In the genomic region with DNA sequence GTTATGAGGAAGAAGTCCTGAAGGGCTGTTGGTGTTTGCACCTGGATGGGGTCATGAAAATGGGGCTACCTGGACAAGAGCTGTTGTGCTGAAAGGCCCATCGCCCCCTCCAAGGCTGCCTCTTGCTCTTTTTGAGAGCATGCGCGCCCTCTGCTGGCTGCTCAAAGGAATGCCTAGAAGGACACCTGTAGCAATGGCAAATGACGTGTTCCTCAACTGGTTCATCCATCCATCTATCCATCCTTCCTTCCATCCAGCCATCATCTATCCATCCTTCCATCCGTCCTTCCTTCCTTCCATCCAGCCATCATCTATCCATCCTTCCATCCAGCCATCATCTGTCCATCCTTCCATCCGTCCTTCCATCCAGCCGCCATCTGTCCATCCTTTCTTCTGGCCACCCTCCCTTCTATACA, we compare ENCODE assay signal across 8 cellular contexts. TPM values are rescaled to one million over a fixed set of nuclear protein-coding genes. Genes with fewer than 3 reads are reported as not detected.
A peak's percentile ranks its signal among the peaks of the same experiment; 100 is the strongest.
DNase-seq lines count a peak whose midpoint lies in the region; ATAC-seq, FAIRE-seq and TF ChIP-seq lines count a peak whose summit lies in the region.

No MANE protein-coding gene starts in this region.

- DNase-seq in A673 (ENCODE audit: low spot score): peak; percentile 79
- peak; percentile 52 for DNase-seq in GM18507 (ENCODE audit: extremely low spot score, insufficient read length, low read depth)
- peak; percentile 53 for DNase-seq in MG63
- DNase-seq in T-helper 1 cell: peak; percentile 49 to 74 (median 67)
- DNase-seq in amniotic epithelial cell (ENCODE audit: low read depth): peak; percentile 59
- peak; percentile 84 for DNase-seq in left ventricle myocardium superior
- DNase-seq in retina: peak; percentile 76

- POLR2A ChIA-PET in A673 (lab: Charles Lee; ENCODE audit: low non-redundant PET): no interaction called here

- no TSS peak for BruUV-seq in A673 (replicated peaks; lab: Mats Ljungman, UMichigan)

- no peak overlapping the region for H3K27ac ChIP-seq in A673 (ENCODE audit: low read depth, low read length, poor library complexity, severe bottlenecking)

- H3K4me3 ChIP-seq in A673 (ENCODE audit: low read depth, low read length, poor library complexity, severe bottlenecking): no peak overlapping the region
- H3K4me3 ChIP-seq in MG63: no peak overlapping the region

- no peaks in the 10 kb centered on the region for H3K27me3 ChIP-seq in A673 (replicated peaks; ENCODE audit: insufficient read depth, low read depth, low read length, poor library complexity)
- H3K27me3 ChIP-seq in MG63: no peaks in the 10 kb centered on the region

- no peaks in the 10 kb centered on the region for H3K36me3 ChIP-seq in A673 (ENCODE audit: insufficient read depth, low read length, poor library complexity, severe bottlenecking)
- H3K36me3 ChIP-seq in MG63: no peaks in the 10 kb centered on the region

- intact Hi-C loops in A673 (cut with micrococcal nuclease; ENCODE audit: unreplicated experiment): loop anchor here (1.0 to 5.0 kb wide), 3 partner anchors 255 to 723 kb away; no protein-coding TSS in a partner anchor
- intact Hi-C loops in left ventricle myocardium superior (cut with micrococcal nuclease): loop anchor here (2.0 to 10.0 kb wide), 2 partner anchors 170 to 254 kb away; no protein-coding TSS in a partner anchor

- peak; percentile 84 for FAIRE-seq in GM18507 (lab: Jason Lieb, UNC)

- H3K4me1 ChIP-seq in A673 (ENCODE audit: insufficient read depth, low read length, poor library complexity, severe bottlenecking): no peaks in the 10 kb centered on the region

- no peaks in the 10 kb centered on the region for H3K9me3 ChIP-seq in A673 (ENCODE audit: low read depth, low read length, poor library complexity, severe bottlenecking)
- H3K9me3 ChIP-seq in MG63: no peaks in the 10 kb centered on the region

- TF ChIP-seq CTCF in A673 (conservative IDR thresholded peaks at IDR 0.05; ENCODE audit: low read depth, low read length): peak; percentile 88

- CTCF ChIA-PET in A673 (lab: Charles Lee): interaction anchor here (1.0 to 1.7 kb wide), 3 partner anchors 255 to 379 kb away, joined by 3 to 8 read pairs (median 7); no protein-coding TSS in a partner anchor

- ATAC-seq in left ventricle myocardium superior (peak; percentile 76), GM21367 (IDR thresholded peaks at IDR 0.05; ENCODE audit: unreplicated experiment) (no peak)

RNA-seq across cellular contexts. Expression of a gene that starts 17.2 kb away (rescaled TPM):
- 1,187 and 1,196 TPM in 2 replicates for total RNA-seq in A673 (2021)
- total RNA-seq in MG63 (2014; rRNA removed; shearing (Covaris generic); ENCODE audit: low replicate concordance): 544 and 1,616 TPM in 2 replicates
- 703 TPM for total RNA-seq in left ventricle myocardium superior
